In the genomic region with DNA sequence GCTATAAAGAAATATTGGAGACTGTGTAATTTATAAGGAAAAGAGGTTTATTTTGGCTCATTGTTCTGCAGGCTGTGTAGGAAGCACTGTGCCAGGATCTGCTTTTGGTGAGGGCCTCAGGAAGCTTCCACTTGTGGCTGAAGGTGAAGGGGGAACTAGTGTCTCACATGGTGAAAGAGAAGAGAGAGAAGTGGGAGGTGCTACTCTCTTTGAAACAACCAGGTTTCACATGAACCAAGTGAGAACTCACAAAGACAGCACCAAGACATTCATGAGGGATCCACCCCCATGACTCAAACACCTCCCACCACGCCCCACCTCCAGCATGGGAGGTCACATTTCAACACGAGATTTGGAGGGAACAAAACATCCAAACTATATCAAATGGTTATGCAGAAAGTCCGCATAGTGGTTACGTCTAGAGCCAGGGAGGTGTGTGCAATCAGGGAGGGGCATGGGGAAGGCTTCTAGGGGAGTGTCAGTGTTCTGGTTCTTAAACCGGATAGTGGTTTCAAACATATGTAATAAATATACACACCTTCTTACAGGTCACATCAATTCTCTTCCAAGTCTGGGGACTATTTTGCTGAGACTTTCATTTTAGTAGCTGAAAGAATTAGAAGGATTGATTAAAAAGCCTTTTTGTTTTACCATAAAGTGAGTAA, we compare ENCODE assay signal across 20 cellular contexts.
DNase-seq lines count a peak whose midpoint lies in the region; ATAC-seq and TF ChIP-seq lines count a peak whose summit lies in the region.
"Had no signal": no experiment of that assay in that cellular context is flagged by ENCODE, and none has a peak within 500 bp of the region (broad histone marks: within the 10 kb centered on the region; RNA-seq: fewer than 3 reads in every experiment).

No MANE protein-coding gene starts in this region.

- H3K27me3 Mint-ChIP-seq in glutamatergic neuron (ENCODE audit: unreplicated experiment): no peaks in the 10 kb centered on the region

- H3K4me1 ChIP-seq in left ventricle myocardium inferior: peaks cover 98% of the 10 kb centered on the region
- H3K4me1 ChIP-seq in right cardiac atrium (ENCODE audit: control insufficient read depth, insufficient read depth, low read length): peaks cover 11% of the 10 kb centered on the region
- H3K4me1 ChIP-seq: Caco-2 had no signal

- peaks cover 43% of the 10 kb centered on the region for H3K4me1 Mint-ChIP-seq in glutamatergic neuron (ENCODE audit: low read depth, unreplicated experiment)

- peak overlapping the region; percentile 18 for H3K4me3 Mint-ChIP-seq in glutamatergic neuron (ENCODE audit: unreplicated experiment)
- H3K4me3 Mint-ChIP-seq: CD14-positive monocyte had no signal

- peak overlapping the region; percentile 82 for H3K27ac ChIP-seq in left ventricle myocardium inferior (replicated peaks)
- H3K27ac ChIP-seq in right cardiac atrium (ENCODE audit: low read length): no peak overlapping the region
- H3K27ac ChIP-seq in VCaP: peak overlapping the region; percentile 77
- H3K27ac ChIP-seq in brain microvascular endothelial cell: no peak overlapping the region
- H3K27ac ChIP-seq: PC-9, SK-N-MC had no signal

- H3K36me3 Mint-ChIP-seq in glutamatergic neuron (ENCODE audit: unreplicated experiment): no peaks in the 10 kb centered on the region

- H3K27ac Mint-ChIP-seq in glutamatergic neuron (ENCODE audit: unreplicated experiment): no peak overlapping the region

- ATAC-seq in right cardiac atrium: no peak

- H3K27me3 ChIP-seq in left ventricle myocardium inferior (ENCODE audit: low read depth) (no peaks in the 10 kb centered on the region), right cardiac atrium (ENCODE audit: control insufficient read depth, insufficient read depth) (no peaks in the 10 kb centered on the region), brain microvascular endothelial cell (replicated peaks) (no peaks in the 10 kb centered on the region)

- in situ Hi-C loops in brain microvascular endothelial cell (cut with HindIII; ENCODE audit: low pct_ligation_motif_present, low sequenced_read_pairs): no loop called here

- intact Hi-C loops in left ventricle myocardium inferior (cut with micrococcal nuclease): no loop called here
- intact Hi-C loops in right cardiac atrium (cut with DNase I): loop anchor here in 1 of 4 donors (10.0 kb wide), 1 partner anchor 111 kb away; the partner anchor contains the start of gene TRIO

- H3K4me3 ChIP-seq in left ventricle myocardium inferior (no peak overlapping the region), right cardiac atrium (ENCODE audit: low read length) (no peak overlapping the region), brain microvascular endothelial cell (ENCODE audit: low read depth, low read length) (no peak overlapping the region)
- H3K4me3 ChIP-seq: HAP-1, PC-9, SK-N-MC had no signal

- peaks cover 7% of the 10 kb centered on the region for H3K9me3 ChIP-seq in left ventricle myocardium inferior (replicated peaks)
- peaks cover 3% of the 10 kb centered on the region for H3K9me3 ChIP-seq in right cardiac atrium (ENCODE audit: control insufficient read depth, low read length)
- H3K9me3 ChIP-seq: Caco-2 had no signal

- no peak for DNase-seq in left ventricle myocardium inferior
- DNase-seq in right cardiac atrium: no peak
- no peak for DNase-seq in glutamatergic neuron
- no peak for DNase-seq in germinal center (ENCODE audit: low spot score)
- DNase-seq in NCI-H774 (lab: John Stamatoyannopoulos, UW): no peak
- DNase-seq in brain microvascular endothelial cell: no peak
- DNase-seq in cortex of kidney (lab: John Stamatoyannopoulos, UW): no peak
- DNase-seq: Caco-2; DMS79 treated with DMSO at 0.1 percent for 48 hours; GDM1; NCI-H1092; NCI-H2227 treated with DMSO at 0.1 percent for 48 hours; NCI-H524 treated with DMSO at 0.1 percent for 48 hours; NK-92 treated with Interleukin-12 subunit alpha and Interleukin-12 subunit beta, amount 100 ng/mL, for 24 hours; PC-9; T-helper 1 cell had no signal

- TF ChIP-seq CTCF in left ventricle myocardium inferior (IDR thresholded peaks at IDR 0.05; ENCODE audit: borderline replicate concordance) (no peak), VCaP (conservative IDR thresholded peaks at IDR 0.05) (no peak), glutamatergic neuron (IDR thresholded peaks at IDR 0.05; ENCODE audit: partially characterized antibody, unreplicated experiment) (no peak), brain microvascular endothelial cell (IDR thresholded peaks at IDR 0.05; ENCODE audit: low read depth, low read length, missing control alignments) (no peak)

- H3K36me3 ChIP-seq in left ventricle myocardium inferior (no peaks in the 10 kb centered on the region), brain microvascular endothelial cell (replicated peaks) (peaks cover 22% of the 10 kb centered on the region)
- H3K36me3 ChIP-seq: HAP-1 had no signal

- 90% methylated on average over 5 of the region's 5 CpGs for WGBS in right cardiac atrium

- peaks cover 7% of the 10 kb centered on the region for H3K9me3 Mint-ChIP-seq in glutamatergic neuron (ENCODE audit: unreplicated experiment)

Comparison
In these comparisons a context has a peak if more than half of its experiments do, and no peak if none do; other contexts are left out.
1. H3K27ac ChIP-seq: peak in left ventricle myocardium inferior (single experiment) and VCaP (single experiment); none in right cardiac atrium (single experiment) and brain microvascular endothelial cell (single experiment).